In the genomic region with DNA sequence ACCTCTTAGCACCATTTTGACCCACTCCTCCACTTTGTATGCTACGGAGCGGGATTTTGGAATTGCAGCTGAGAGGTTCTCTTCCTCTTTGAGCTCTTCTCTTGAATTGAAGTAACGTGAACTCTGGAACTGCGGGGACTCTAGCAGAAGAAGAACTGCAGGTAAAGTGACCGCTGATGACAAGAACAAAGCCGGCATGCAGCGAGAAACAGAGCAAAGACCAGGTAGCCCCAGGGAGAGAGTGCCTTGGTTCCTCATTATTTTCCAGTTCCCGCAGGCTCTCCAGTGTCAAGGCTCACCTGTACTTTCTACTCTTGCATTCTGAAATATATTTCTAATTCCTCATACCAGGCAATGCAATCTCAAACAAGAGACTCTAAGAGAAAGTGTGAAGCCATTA, we compare ENCODE assay signal across 24 cellular contexts.
"Had no signal": no experiment of that assay in that cellular context is flagged by ENCODE, and none has a peak within 500 bp of the region (broad histone marks: within the 10 kb centered on the region; RNA-seq: fewer than 3 reads in every experiment).

No MANE protein-coding gene starts in this region.

- H3K27me3 Mint-ChIP-seq: naive B cell; naive thymus-derived CD8-positive, alpha-beta T cell had no signal

- H2AFZ ChIP-seq: hepatocyte had no signal

- H3K36me3 Mint-ChIP-seq: immature natural killer cell; naive B cell; naive thymus-derived CD8-positive, alpha-beta T cell had no signal

- H3K27ac Mint-ChIP-seq: immature natural killer cell, mesothelial cell of epicardium, naive B cell had no signal

- H3K79me2 ChIP-seq: hepatocyte had no signal

- H3K27me3 ChIP-seq: dorsolateral prefrontal cortex, esophagus muscularis mucosa, foreskin keratinocyte, gastroesophageal sphincter, heart left ventricle, hepatocyte, left lung had no signal

- H3K4me3 ChIP-seq: coronary artery, dorsolateral prefrontal cortex, esophagus muscularis mucosa, gastroesophageal sphincter, heart left ventricle, hepatocyte, left lung, lower lobe of right lung, mucosa of descending colon had no signal

- FAIRE-seq: endothelial cell of umbilical vein, frontal cortex had no signal

- ATAC-seq: foreskin keratinocyte; gastroesophageal sphincter; heart left ventricle; left cardiac atrium; left lung; left ventricle myocardium superior; lower lobe of right lung; mucosa of descending colon; naive thymus-derived CD8-positive, alpha-beta T cell had no signal

- DNase-seq: dermis blood vessel endothelial cell; dorsolateral prefrontal cortex; effector CD4-positive, alpha-beta T cell; effector memory CD4-positive, alpha-beta T cell; foreskin keratinocyte; heart left ventricle; hypothalamus; immature natural killer cell; islet precursor cell; left cardiac atrium; left lung; left ventricle myocardium superior; lower lobe of right lung; mesenchymal stem cell; mucosa of descending colon; naive B cell; naive thymus-derived CD8-positive, alpha-beta T cell had no signal

- H3K9me3 ChIP-seq: esophagus muscularis mucosa, gastroesophageal sphincter, lower lobe of right lung, mucosa of descending colon had no signal

- H3K4me2 ChIP-seq: hepatocyte had no signal

- H3K27ac ChIP-seq: coronary artery, dorsolateral prefrontal cortex, esophagus muscularis mucosa, foreskin keratinocyte, gastroesophageal sphincter, heart left ventricle, hepatocyte, left lung, lower lobe of right lung had no signal

- H3K4me1 Mint-ChIP-seq: immature natural killer cell; mesothelial cell of epicardium; naive B cell; naive thymus-derived CD8-positive, alpha-beta T cell had no signal

- H3K4me1 ChIP-seq: esophagus muscularis mucosa, foreskin keratinocyte, gastroesophageal sphincter, heart left ventricle, left lung, lower lobe of right lung had no signal

- H3K4me3 Mint-ChIP-seq: immature natural killer cell; mesothelial cell of epicardium; naive thymus-derived CD8-positive, alpha-beta T cell had no signal

- H3K36me3 ChIP-seq: esophagus muscularis mucosa, gastroesophageal sphincter, heart left ventricle, left lung, lower lobe of right lung had no signal
